In the genomic region with DNA sequence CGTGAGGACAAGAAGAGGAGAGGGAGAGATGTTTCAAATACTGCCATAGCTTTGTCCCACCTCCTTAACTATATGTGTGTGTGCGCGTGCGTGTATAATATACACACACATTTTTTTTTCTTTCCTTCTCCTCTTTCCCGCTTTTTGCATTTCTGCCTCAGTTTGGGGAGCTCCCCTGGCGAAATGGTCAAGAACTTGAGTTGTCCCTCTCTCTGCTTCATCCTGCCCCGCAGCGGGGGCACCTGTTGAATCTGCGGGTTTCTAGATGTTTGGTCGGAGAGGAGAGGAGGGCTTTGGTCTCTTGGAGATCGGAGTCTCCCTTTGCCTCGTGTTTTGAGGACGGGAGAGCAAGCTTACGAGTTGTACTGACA, we compare ENCODE assay signal across 2 cellular contexts.
TF ChIP-seq lines count a peak whose summit lies in the region.

No MANE protein-coding gene starts in this region.

TF ChIP-seq in IMR-90, 13 proteins besides CTCF, POLR2A, EP300 and RAD21:
- TF ChIP-seq MXI1 (IDR thresholded peaks at IDR 0.05; ENCODE audit: borderline replicate concordance, low read depth, low read length) (0 out of 2 replicates have a peak, but pooled peaks have one; percentile 25), SMC3 (IDR thresholded peaks at IDR 0.05; ENCODE audit: low read depth, low read length) (no peak)

TF ChIP-seq in endothelial cell of umbilical vein, 7 proteins besides CTCF, POLR2A, EP300 and RAD21:
- TF ChIP-seq MYC (IDR thresholded peaks at IDR 0.05; ENCODE audit: low read depth, low read length) (no peak), JUN (IDR thresholded peaks at IDR 0.05; ENCODE audit: borderline replicate concordance, insufficient read depth, insufficient read length, low read depth) (no peak), POLR2AphosphoS5 (IDR thresholded peaks at IDR 0.05; ENCODE audit: insufficient read depth, low read depth, low read length) (no peak), EZH2 (IDR thresholded peaks at IDR 0.05; ENCODE audit: borderline replicate concordance, low read depth, low read length, severe bottlenecking) (no peak), FOS (IDR thresholded peaks at IDR 0.05; ENCODE audit: borderline replicate concordance, insufficient read depth, low read length) (no peak), GATA2 (IDR thresholded peaks at IDR 0.05; ENCODE audit: insufficient read depth, insufficient read length, low read depth, low read length) (no peak)
- TF ChIP-seq, protein P1, sequence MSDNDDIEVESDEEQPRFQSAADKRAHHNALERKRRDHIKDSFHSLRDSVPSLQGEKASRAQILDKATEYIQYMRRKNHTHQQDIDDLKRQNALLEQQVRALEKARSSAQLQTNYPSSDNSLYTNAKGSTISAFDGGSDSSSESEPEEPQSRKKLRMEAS (IDR thresholded peaks at IDR 0.05; ENCODE audit: insufficient read depth, insufficient read length) = no peak
